Comparison of ENCODE assay signal across 11 cellular contexts in the genomic region with DNA sequence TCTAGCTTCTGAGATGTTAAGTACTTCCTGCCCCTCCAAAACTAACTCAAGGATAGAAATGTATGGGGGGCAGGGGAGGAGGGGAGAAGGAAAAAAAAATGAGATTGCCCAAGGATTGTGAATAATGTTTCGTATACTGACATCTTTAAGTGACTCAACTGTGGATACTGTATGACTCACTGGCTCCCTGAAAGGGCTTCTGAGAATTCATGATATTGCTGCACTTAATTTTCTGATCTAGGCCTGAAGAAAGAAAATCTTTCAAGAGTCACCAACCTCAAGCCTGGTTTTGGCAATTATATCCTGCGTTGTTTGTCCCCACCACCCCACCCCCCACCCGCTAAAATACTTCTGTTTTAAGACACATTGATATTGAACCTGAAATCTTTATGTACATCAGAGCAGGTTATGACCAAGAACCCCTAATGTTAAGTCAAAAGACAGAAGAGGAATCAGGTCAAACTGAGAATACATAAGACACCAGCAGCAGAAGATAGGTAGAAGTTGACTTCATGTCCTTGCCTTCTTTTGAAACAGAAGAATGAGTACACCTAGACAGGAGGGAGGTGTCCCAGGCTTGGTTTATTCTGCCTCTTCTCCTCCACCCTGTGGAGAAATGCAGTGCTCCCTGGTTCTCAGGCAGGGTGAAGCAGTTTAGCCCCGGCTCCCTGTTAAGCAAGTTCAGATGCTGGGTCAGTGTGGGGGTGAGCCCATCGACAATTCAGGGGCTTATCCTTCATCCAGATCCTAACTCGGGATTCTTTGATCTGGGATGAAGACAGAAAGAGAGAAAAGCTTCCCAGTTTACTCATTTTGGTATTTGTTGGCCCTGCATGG. TPM values are rescaled to one million over a fixed set of nuclear protein-coding genes. Genes with fewer than 3 reads are reported as not detected.
DNase-seq lines count a peak whose midpoint lies in the region; ATAC-seq and TF ChIP-seq lines count a peak whose summit lies in the region.
"Had no signal": no experiment of that assay in that cellular context is flagged by ENCODE, and none has a peak within 500 bp of the region (broad histone marks: within the 10 kb centered on the region; RNA-seq: fewer than 3 reads in every experiment).

No MANE protein-coding gene starts in this region.

- peaks cover 18% of the 10 kb centered on the region for H3K36me3 ChIP-seq in GM23338 (ENCODE audit: insufficient read depth)

- H3K4me1 ChIP-seq in GM23338 (ENCODE audit: insufficient read depth), result no peaks in the 10 kb centered on the region; the same call in none of the 2 replicates

- ATAC-seq in HG03354 (IDR thresholded peaks at IDR 0.05; ENCODE audit: poor library complexity, severe bottlenecking, unreplicated experiment) (no peak), GM23338 (no peak), GM21717 (IDR thresholded peaks at IDR 0.05; ENCODE audit: unreplicated experiment) (no peak)

- intact Hi-C loops in MCF 10A (cut with micrococcal nuclease), result loop anchor here (1.0 to 5.0 kb wide), 2 partner anchors 133 to 197 kb away; no protein-coding TSS in a partner anchor

- H3K4me1 Mint-ChIP-seq in MCF 10A (ENCODE audit: insufficient read depth, unreplicated experiment), result peaks cover 21% of the 10 kb centered on the region
- H3K4me1 Mint-ChIP-seq in GM23338, result peaks cover 13% of the 10 kb centered on the region

- peaks cover 7% of the 10 kb centered on the region; the same call in 1 of the 2 replicates for H3F3A ChIP-seq in GM23338 (replicated peaks; ENCODE audit: low read depth)

- DNase-seq in GM12865 (ENCODE audit: low read depth) (peak; percentile 16), MCF 10A (ENCODE audit: unreplicated experiment) (peak; percentile 78), skeletal muscle cell (ENCODE audit: low read depth) (peak; percentile 70), GM23338 (ENCODE audit: low spot score) (no peak), GM10266 (ENCODE audit: extremely low spot score) (no peak)
- DNase-seq: nephron progenitor cell had no signal

- H2AFZ ChIP-seq in GM23338, result no peak overlapping the region

- POLR2A ChIA-PET in MCF 10A (lab: Yijun Ruan, JAX), result interaction anchor here (0.6 to 6.3 kb wide), 5 partner anchors 15 to 154 kb away, joined by 3 to 43 read pairs (median 4); partner anchors contain the start of genes CDK12 and MED1

- H3K9me3 Mint-ChIP-seq in MCF 10A (ENCODE audit: unreplicated experiment), result no peaks in the 10 kb centered on the region
- no peaks in the 10 kb centered on the region; the same call in 2 of the 3 replicates for H3K9me3 Mint-ChIP-seq in GM23338
- H3K9me3 Mint-ChIP-seq: nephron progenitor cell had no signal

- no peaks in the 10 kb centered on the region for H3K27me3 ChIP-seq in GM23338 (ENCODE audit: insufficient read depth)
- H3K27me3 ChIP-seq: suprapubic skin had no signal

- H3K36me3 Mint-ChIP-seq in MCF 10A (ENCODE audit: insufficient read depth, unreplicated experiment) (peaks cover 39% of the 10 kb centered on the region), GM23338 (ENCODE audit: low read depth) (peaks cover 29% of the 10 kb centered on the region)

- peaks cover 11% of the 10 kb centered on the region; the same call in 1 of the 2 replicates for H4K20me1 ChIP-seq in GM23338 (replicated peaks; ENCODE audit: insufficient read depth)

- H3K27ac Mint-ChIP-seq in MCF 10A (ENCODE audit: low read depth, unreplicated experiment), result peak overlapping the region; percentile 76
- no peak overlapping the region for H3K27ac Mint-ChIP-seq in GM23338
- H3K27ac Mint-ChIP-seq: nephron progenitor cell had no signal

- TF ChIP-seq CTCF in GM12865 (IDR thresholded peaks at IDR 0.05; ENCODE audit: insufficient read depth, low read depth, low read length, missing control alignments), result no peak
- TF ChIP-seq CTCF in MCF 10A (IDR thresholded peaks at IDR 0.05; ENCODE audit: unreplicated experiment), result no peak
- no peak for TF ChIP-seq CTCF in GM23338 (conservative IDR thresholded peaks at IDR 0.05; ENCODE audit: low read depth in 2 of 2)
- TF ChIP-seq CTCF in GM10266 (IDR thresholded peaks at IDR 0.05; ENCODE audit: control insufficient read depth, insufficient read depth, low read depth, missing control alignments), result no peak

- no peak overlapping the region for H3K4me2 ChIP-seq in GM23338

- no peak overlapping the region for H3K27ac ChIP-seq in GM23338 (ENCODE audit: low read depth)
- H3K27ac ChIP-seq: coronary artery, suprapubic skin had no signal

- no TSS peak for BruUV-seq in MCF 10A (replicated peaks; lab: Mats Ljungman, UMichigan)

- peak overlapping the region; percentile 4 for H3K4me3 Mint-ChIP-seq in MCF 10A (ENCODE audit: unreplicated experiment)
- H3K4me3 Mint-ChIP-seq in GM23338, result no peak overlapping the region; the same call in 2 of the 3 replicates
- H3K4me3 Mint-ChIP-seq: nephron progenitor cell had no signal

- H3K79me2 ChIP-seq in GM23338 (replicated peaks; ENCODE audit: insufficient read depth), result peaks cover 12% of the 10 kb centered on the region

- H3K4me3 ChIP-seq in GM12865 (ENCODE audit: low read depth, low read length), result no peak overlapping the region
- no peak overlapping the region for H3K4me3 ChIP-seq in skeletal muscle cell (ENCODE audit: low read depth, low read length)
- no peak overlapping the region for H3K4me3 ChIP-seq in GM23338
- H3K4me3 ChIP-seq: coronary artery, suprapubic skin had no signal

- H3K27me3 Mint-ChIP-seq in MCF 10A (ENCODE audit: insufficient read depth, unreplicated experiment), result no peaks in the 10 kb centered on the region
- peaks cover 12% of the 10 kb centered on the region for H3K27me3 Mint-ChIP-seq in GM23338 (ENCODE audit: insufficient read depth, low read depth, poor library complexity)

- CTCF ChIA-PET in MCF 10A (lab: Yijun Ruan, JAX), result interaction anchor here (1.0 kb wide), 1 partner anchor 43 kb away, joined by 4 read pairs; no protein-coding TSS in a partner anchor

- H3K9me2 ChIP-seq in GM23338 (ENCODE audit: insufficient read depth), result no peaks in the 10 kb centered on the region

TF ChIP-seq in PFSK-1, 5 proteins besides CTCF, POLR2A, EP300 and RAD21:
- TF ChIP-seq POLR2AphosphoS5 (IDR thresholded peaks at IDR 0.05; ENCODE audit: low read depth, low read length) (peak; percentile 50), SIN3A (IDR thresholded peaks at IDR 0.05; ENCODE audit: borderline replicate concordance, insufficient read depth, low read length) (no peak)

TF ChIP-seq in GM23338, 12 proteins besides CTCF, POLR2A, EP300 and RAD21 (continues in another document):
- TF ChIP-seq EZH2phosphoT487 (IDR thresholded peaks at IDR 0.05; ENCODE audit: unreplicated experiment), result no peak

RNA-seq across cellular contexts. Expression of gene FBXL20, which starts 3.3 kb away (rescaled TPM):
- polyA plus RNA-seq in PFSK-1 (2012; ENCODE audit: insufficient read length, low read depth), result 5.6 TPM
- 13.4 and 16.2 TPM in 2 replicates for total RNA-seq in MCF 10A (2022)
- 6.9 and 7.7 TPM in 2 replicates for total RNA-seq in GM23338 (2014; rRNA removed; shearing (Covaris generic))
- 2.9 and 4.3 TPM in 2 replicates for polyA plus RNA-seq in GM23338 (2016; fragmentation: Nextera tagmentation; extraction: Ambion mirVana)

RNA-seq across cellular contexts. Expression of gene MED1, which starts 46.3 kb away (rescaled TPM):
- 26.1 TPM for polyA plus RNA-seq in PFSK-1 (2012; ENCODE audit: insufficient read length, low read depth)
- 59.0 TPM in 2 replicates for total RNA-seq in MCF 10A (2022)
- 32.5 and 42.3 TPM in 2 replicates for total RNA-seq in GM23338 (2014; rRNA removed; shearing (Covaris generic))
- polyA plus RNA-seq in GM23338 (2016; fragmentation: Nextera tagmentation; extraction: Ambion mirVana), result 17.9 and 19.0 TPM in 2 replicates

RNA-seq across cellular contexts. Expression of gene CDK12, which starts 56.5 kb away (rescaled TPM):
- polyA plus RNA-seq in PFSK-1 (2012; ENCODE audit: insufficient read length, low read depth), result 22.8 TPM
- total RNA-seq in MCF 10A (2022), result 71.1 and 71.3 TPM in 2 replicates
- 55.3 and 57.6 TPM in 2 replicates for total RNA-seq in GM23338 (2014; rRNA removed; shearing (Covaris generic))
- polyA plus RNA-seq in GM23338 (2016; fragmentation: Nextera tagmentation; extraction: Ambion mirVana), result 19.3 and 20.9 TPM in 2 replicates

Comparison
In these comparisons a context has a peak if more than half of its experiments do, and no peak if none do; other contexts are left out.
1. DNase-seq: peak in GM12865 (single experiment), MCF 10A (single experiment) and skeletal muscle cell (single experiment); none in GM23338 (single experiment) and GM10266 (single experiment).